Comparison of ENCODE assay signal across 24 cellular contexts in genomic region chr12:116337312-116337711, GRCh38. TPM values are rescaled to one million over a fixed set of nuclear protein-coding genes. Genes with fewer than 3 reads are reported as not detected.
DNase-seq lines count a peak whose midpoint lies in the region; ATAC-seq and TF ChIP-seq lines count a peak whose summit lies in the region.
"Had no signal": no experiment of that assay in that cellular context is flagged by ENCODE, and none has a peak within 500 bp of the region (broad histone marks: within the 10 kb centered on the region; RNA-seq: fewer than 3 reads in every experiment).

No MANE protein-coding gene starts in this region.

- H3F3A ChIP-seq in GM23338 (replicated peaks; ENCODE audit: low read depth) (0 out of 2 replicates have a peak, but pooled peaks cover 5% of the 10 kb centered on the region), neural progenitor cell (ENCODE audit: low read depth) (peaks cover 53% of the 10 kb centered on the region)

- no peak overlapping the region for H3K9ac ChIP-seq in neural progenitor cell

- no peaks in the 10 kb centered on the region for H3K27me3 ChIP-seq in GM23338 (ENCODE audit: insufficient read depth)
- H3K27me3 ChIP-seq in neural progenitor cell: peaks cover 7% of the 10 kb centered on the region
- no peaks in the 10 kb centered on the region for H3K27me3 ChIP-seq in vagina
- H3K27me3 ChIP-seq: body of pancreas, Peyer's patch, stomach, uterus had no signal

- H3K27me3 Mint-ChIP-seq in GM23338 (ENCODE audit: insufficient read depth, low read depth, poor library complexity) (peaks cover 3% of the 10 kb centered on the region), T-helper 17 cell (peaks cover 10% of the 10 kb centered on the region), neural progenitor cell (ENCODE audit: insufficient read depth, low read depth) (peaks cover 16% of the 10 kb centered on the region)
- no peaks in the 10 kb centered on the region for H3K27me3 Mint-ChIP-seq in dendritic cell treated with granulocyte-macrophage colony-stimulating factor and Interleukin-4, amounts not matched to agents 40 ng/mL and 50 ng/mL, for 4 days
- H3K27me3 Mint-ChIP-seq: CD8-positive, alpha-beta memory T cell had no signal

- H3K4me2 ChIP-seq in GM23338 (no peak overlapping the region; the same call in 1 of the 2 replicates), neural progenitor cell (no peak overlapping the region)

- ATAC-seq in GM23338: peak; percentile 20; the same call in 1 of the 3 replicates
- ATAC-seq in T-helper 17 cell: no peak
- no peak for ATAC-seq in GM21447 (IDR thresholded peaks at IDR 0.05; ENCODE audit: unreplicated experiment)
- no peak for ATAC-seq in GM18517 (IDR thresholded peaks at IDR 0.05; ENCODE audit: unreplicated experiment)
- ATAC-seq: body of pancreas had no signal

- H3K4me1 ChIP-seq in GM23338 (ENCODE audit: insufficient read depth): no peaks in the 10 kb centered on the region
- H3K4me1 ChIP-seq in neural progenitor cell: peaks cover 42% of the 10 kb centered on the region
- no peaks in the 10 kb centered on the region for H3K4me1 ChIP-seq in vagina
- H3K4me1 ChIP-seq: body of pancreas, lower lobe of right lung, stomach, uterus had no signal

- DNase-seq in GM23338 (ENCODE audit: low spot score) (peak; percentile 52), T-helper 17 cell (no peak), neural progenitor cell (ENCODE audit: low spot score) (peak; percentile 50), vagina (ENCODE audit: extremely low spot score in 2 of 2) (no peak)
- no peak for DNase-seq in stimulated activated CD4-positive, alpha-beta T cell treated with anti-CD3 and anti-CD28 coated beads, Interleukin-12 subunit alpha, Interleukin-12 subunit beta, amount 100 ng/mL, for 4 hours
- DNase-seq: activated CD4-positive, alpha-beta T cell treated with anti-CD3 and anti-CD28 coated beads, Interleukin-2, amount 50 U/mL, for 1 hour; activated CD4-positive, CD25-positive, alpha-beta regulatory T cell; activated T-cell treated with anti-CD3 and anti-CD28 coated beads, Interleukin-2, amount 50 U/mL, for 48 hours; CD8-positive, alpha-beta memory T cell; GOT3; Kasumi-1; natural killer cell; NCI-H1436; NCI-H2081 treated with DMSO at 0.1 percent for 48 hours; NCI-H2227 treated with DMSO at 0.1 percent for 48 hours; SHP77 treated with DMSO at 0.1 percent for 48 hours; uterus had no signal

- H3K27ac ChIP-seq in GM23338 (ENCODE audit: low read depth) (no peak overlapping the region), neural progenitor cell (no peak overlapping the region), vagina (no peak overlapping the region)
- H3K27ac ChIP-seq: body of pancreas, lower lobe of right lung, stomach, uterus had no signal

- H3K4me1 Mint-ChIP-seq in GM23338: peaks cover 20% of the 10 kb centered on the region; the same call in 2 of the 3 replicates
- H3K4me1 Mint-ChIP-seq in T-helper 17 cell: peaks cover 5% of the 10 kb centered on the region
- peaks cover 61% of the 10 kb centered on the region for H3K4me1 Mint-ChIP-seq in dendritic cell treated with granulocyte-macrophage colony-stimulating factor and Interleukin-4, amounts not matched to agents 40 ng/mL and 50 ng/mL, for 4 days (ENCODE audit: low read depth)
- peaks cover 51% of the 10 kb centered on the region for H3K4me1 Mint-ChIP-seq in neural progenitor cell
- H3K4me1 Mint-ChIP-seq: CD8-positive, alpha-beta memory T cell; natural killer cell had no signal

- H3K9me3 Mint-ChIP-seq in GM23338 (peaks cover 6% of the 10 kb centered on the region; the same call in 2 of the 3 replicates), neural progenitor cell (peaks cover 7% of the 10 kb centered on the region)
- no peaks in the 10 kb centered on the region for H3K9me3 Mint-ChIP-seq in dendritic cell treated with granulocyte-macrophage colony-stimulating factor and Interleukin-4, amounts not matched to agents 40 ng/mL and 50 ng/mL, for 4 days
- H3K9me3 Mint-ChIP-seq: natural killer cell had no signal

- H2AFZ ChIP-seq in GM23338: no peak overlapping the region
- H2AFZ ChIP-seq in neural progenitor cell (replicated peaks): no peak overlapping the region

- intact Hi-C loops in dendritic cell treated with granulocyte-macrophage colony-stimulating factor and Interleukin-4, amounts not matched to agents 40 ng/mL and 50 ng/mL, for 4 days (cut with micrococcal nuclease): loop anchor here (10.0 kb wide), 1 partner anchor 47 kb away; no protein-coding TSS in a partner anchor
- intact Hi-C loops in vagina (cut with DNase I): no loop called here

- no peaks in the 10 kb centered on the region for H4K20me1 ChIP-seq in GM23338 (replicated peaks; ENCODE audit: insufficient read depth)
- H4K20me1 ChIP-seq in neural progenitor cell (ENCODE audit: low read depth): peaks cover 22% of the 10 kb centered on the region

- H3K79me2 ChIP-seq in GM23338 (replicated peaks; ENCODE audit: insufficient read depth) (no peaks in the 10 kb centered on the region), neural progenitor cell (ENCODE audit: low read depth) (no peaks in the 10 kb centered on the region)

- H3K9me2 ChIP-seq in GM23338 (ENCODE audit: insufficient read depth): no peaks in the 10 kb centered on the region

- no peak overlapping the region for H3K4me3 Mint-ChIP-seq in GM23338
- H3K4me3 Mint-ChIP-seq in T-helper 17 cell: no peak overlapping the region
- H3K4me3 Mint-ChIP-seq in dendritic cell treated with granulocyte-macrophage colony-stimulating factor and Interleukin-4, amounts not matched to agents 40 ng/mL and 50 ng/mL, for 4 days: no peak overlapping the region
- no peak overlapping the region for H3K4me3 Mint-ChIP-seq in neural progenitor cell
- H3K4me3 Mint-ChIP-seq: CD8-positive, alpha-beta memory T cell; natural killer cell had no signal

- no peak overlapping the region; the same call in 1 of the 2 replicates for H3K27ac Mint-ChIP-seq in GM23338
- peak overlapping the region; percentile 81 for H3K27ac Mint-ChIP-seq in T-helper 17 cell
- peak overlapping the region; percentile 58 for H3K27ac Mint-ChIP-seq in dendritic cell treated with granulocyte-macrophage colony-stimulating factor and Interleukin-4, amounts not matched to agents 40 ng/mL and 50 ng/mL, for 4 days
- H3K27ac Mint-ChIP-seq in neural progenitor cell: peak overlapping the region; percentile 79
- H3K27ac Mint-ChIP-seq: natural killer cell had no signal

- TF ChIP-seq CTCF in GM23338 (conservative IDR thresholded peaks at IDR 0.05; ENCODE audit: low read depth in 2 of 2) (0 out of 4 replicates have a peak, but pooled peaks of 1 of the 2 experiments have one; percentile 11), neural progenitor cell (IDR thresholded peaks at IDR 0.05) (no peak), vagina (IDR thresholded peaks at IDR 0.05) (no peak)

- no peaks in the 10 kb centered on the region for H3K36me3 ChIP-seq in GM23338 (ENCODE audit: insufficient read depth)
- no peaks in the 10 kb centered on the region for H3K36me3 ChIP-seq in neural progenitor cell
- no peaks in the 10 kb centered on the region for H3K36me3 ChIP-seq in vagina
- H3K36me3 ChIP-seq: lower lobe of right lung, Peyer's patch, stomach, uterus had no signal

- peaks cover 5% of the 10 kb centered on the region; the same call in 1 of the 3 replicates for H3K36me3 Mint-ChIP-seq in GM23338 (ENCODE audit: low read depth)
- H3K36me3 Mint-ChIP-seq in T-helper 17 cell (ENCODE audit: low read depth): peaks cover 2% of the 10 kb centered on the region
- H3K36me3 Mint-ChIP-seq in dendritic cell treated with granulocyte-macrophage colony-stimulating factor and Interleukin-4, amounts not matched to agents 40 ng/mL and 50 ng/mL, for 4 days (ENCODE audit: low read depth): no peaks in the 10 kb centered on the region
- no peaks in the 10 kb centered on the region for H3K36me3 Mint-ChIP-seq in neural progenitor cell
- H3K36me3 Mint-ChIP-seq: natural killer cell had no signal

- H3K4me3 ChIP-seq in GM23338 (no peak overlapping the region), neural progenitor cell (no peak overlapping the region), vagina (no peak overlapping the region)
- H3K4me3 ChIP-seq: body of pancreas, lower lobe of right lung, Peyer's patch, stomach, uterus had no signal

- H3K9me3 ChIP-seq in T-helper 17 cell (ENCODE audit: control insufficient read depth, low read length, poor library complexity, severe bottlenecking): no peaks in the 10 kb centered on the region
- H3K9me3 ChIP-seq in neural progenitor cell (ENCODE audit: low read depth): no peaks in the 10 kb centered on the region
- H3K9me3 ChIP-seq in vagina: no peaks in the 10 kb centered on the region
- H3K9me3 ChIP-seq: body of pancreas, lower lobe of right lung, Peyer's patch, stomach, uterus had no signal

- TF ChIP-seq POLR2A in vagina (IDR thresholded peaks at IDR 0.05): no peak

TF ChIP-seq in GM23338, 12 proteins besides CTCF, POLR2A, EP300 and RAD21 (continues in another document):
- TF ChIP-seq, protein P1, sequence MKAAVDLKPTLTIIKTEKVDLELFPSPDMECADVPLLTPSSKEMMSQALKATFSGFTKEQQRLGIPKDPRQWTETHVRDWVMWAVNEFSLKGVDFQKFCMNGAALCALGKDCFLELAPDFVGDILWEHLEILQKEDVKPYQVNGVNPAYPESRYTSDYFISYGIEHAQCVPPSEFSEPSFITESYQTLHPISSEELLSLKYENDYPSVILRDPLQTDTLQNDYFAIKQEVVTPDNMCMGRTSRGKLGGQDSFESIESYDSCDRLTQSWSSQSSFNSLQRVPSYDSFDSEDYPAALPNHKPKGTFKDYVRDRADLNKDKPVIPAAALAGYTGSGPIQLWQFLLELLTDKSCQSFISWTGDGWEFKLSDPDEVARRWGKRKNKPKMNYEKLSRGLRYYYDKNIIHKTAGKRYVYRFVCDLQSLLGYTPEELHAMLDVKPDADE (IDR thresholded peaks at IDR 0.05): no peak
- TF ChIP-seq JUNB (IDR thresholded peaks at IDR 0.05; ENCODE audit: unreplicated experiment): no peak
- TF ChIP-seq EZH2phosphoT487 (IDR thresholded peaks at IDR 0.05; ENCODE audit: unreplicated experiment): no peak
- TF ChIP-seq ZNF114 (CRISPR knock-in tag; IDR thresholded peaks at IDR 0.05): no peak
- TF ChIP-seq NANOG (IDR thresholded peaks at IDR 0.05; ENCODE audit: borderline replicate concordance): no peak
- TF ChIP-seq CREB1 (CRISPR knock-in tag; IDR thresholded peaks at IDR 0.05; ENCODE audit: low read depth): no peak
- TF ChIP-seq EZH2 (IDR thresholded peaks at IDR 0.05; ENCODE audit: low read depth, unreplicated experiment): no peak
- no peak for TF ChIP-seq POLR2AphosphoS5 (IDR thresholded peaks at IDR 0.05; ENCODE audit: low read depth)

RNA-seq across cellular contexts. Expression of gene MED13L, which starts 59.8 kb away (rescaled TPM):
- total RNA-seq in GM23338 (2014; rRNA removed; shearing (Covaris generic)): 73.6 and 90.7 TPM in 2 replicates
- polyA plus RNA-seq in GM23338 (2016; fragmentation: Nextera tagmentation; extraction: Ambion mirVana): 18.7 and 20.9 TPM in 2 replicates
- total RNA-seq in T-helper 17 cell: 100 to 1,000 TPM; 184 to 193 TPM
- 122 and 149 TPM in 2 replicates for total RNA-seq in neural progenitor cell (ENCODE audit: low replicate concordance)
- 161 TPM for total RNA-seq in vagina

Comparison
In these comparisons a context has a peak if more than half of its experiments do, and no peak if none do; other contexts are left out.
1. DNase-seq: peak in GM23338 (single experiment) and neural progenitor cell (single experiment); none in T-helper 17 cell (0 of 3), stimulated activated CD4-positive, alpha-beta T cell treated with anti-CD3 and anti-CD28 coated beads, Interleukin-12 subunit alpha, Interleukin-12 subunit beta, amount 100 ng/mL, for 4 hours (single experiment) and vagina (0 of 2).